ENCODE assay signal across 19 cellular contexts in the genomic region with DNA sequence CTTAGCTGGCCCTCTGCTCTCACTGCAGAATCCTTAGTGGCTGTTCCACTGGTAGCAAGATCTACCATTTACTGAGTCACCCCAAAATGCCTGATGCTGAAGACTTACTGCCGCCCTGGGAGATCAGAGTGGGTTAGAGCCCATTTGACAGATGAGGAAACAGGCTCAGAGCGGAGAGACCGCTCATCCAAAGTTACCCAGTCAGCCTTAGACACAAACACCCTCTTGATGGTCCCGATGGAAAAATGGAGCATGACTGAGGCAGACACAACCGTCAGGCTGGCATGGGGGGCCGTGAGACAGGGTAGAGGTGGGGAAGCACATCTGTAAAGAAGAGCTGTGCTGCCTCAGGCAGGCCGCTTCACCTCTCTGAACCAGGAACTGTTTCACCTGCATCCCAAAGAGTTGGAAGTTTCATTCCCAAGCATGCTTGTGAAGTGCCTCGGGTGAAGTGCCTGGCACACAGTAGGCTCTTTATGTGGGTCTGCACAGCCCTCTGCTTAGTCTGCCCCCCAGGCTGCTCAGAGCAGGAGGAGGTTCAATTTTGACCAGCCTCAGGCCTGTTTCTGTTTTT. TPM values are rescaled to one million over a fixed set of nuclear protein-coding genes. Genes with fewer than 3 reads are reported as not detected.
A peak's percentile ranks its signal among the peaks of the same experiment; 100 is the strongest.
DNase-seq lines count a peak whose midpoint lies in the region; ATAC-seq and TF ChIP-seq lines count a peak whose summit lies in the region.
"Had no signal": no experiment of that assay in that cellular context is flagged by ENCODE, and none has a peak within 500 bp of the region (broad histone marks: within the 10 kb centered on the region; RNA-seq: fewer than 3 reads in every experiment).

No MANE protein-coding gene starts in this region.

- H3K4me1 Mint-ChIP-seq in Calu3 (ENCODE audit: low read depth, unreplicated experiment): peaks cover 63% of the 10 kb centered on the region
- peaks cover 22% of the 10 kb centered on the region for H3K4me1 Mint-ChIP-seq in activated T-helper 17 cell treated with anti-CD3 and anti-CD28 coated beads, Interleukin-2, amount 50 U/mL, for 72 hours
- H3K4me1 Mint-ChIP-seq in CD4-positive, alpha-beta memory T cell: peaks cover 1 to 25% (median 7%) of the 10 kb centered on the region in 4 donors
- H3K4me1 Mint-ChIP-seq: CD4-positive, CD25-positive, alpha-beta regulatory T cell had no signal

- peak overlapping the region; percentile 58 for H3K27ac Mint-ChIP-seq in Calu3 (ENCODE audit: unreplicated experiment)
- peak overlapping the region; percentile 54 for H3K27ac Mint-ChIP-seq in activated T-helper 17 cell treated with anti-CD3 and anti-CD28 coated beads, Interleukin-2, amount 50 U/mL, for 72 hours
- no peak overlapping the region for H3K27ac Mint-ChIP-seq in CD4-positive, alpha-beta memory T cell
- H3K27ac Mint-ChIP-seq: activated naive CD8-positive, alpha-beta T cell; CD4-positive, CD25-positive, alpha-beta regulatory T cell had no signal

- peaks cover 7% of the 10 kb centered on the region for H3K36me3 Mint-ChIP-seq in Calu3 (ENCODE audit: insufficient read depth, unreplicated experiment)
- peaks cover 15% of the 10 kb centered on the region for H3K36me3 Mint-ChIP-seq in activated T-helper 17 cell treated with anti-CD3 and anti-CD28 coated beads, Interleukin-2, amount 50 U/mL, for 72 hours (ENCODE audit: low read depth)
- no peaks in the 10 kb centered on the region for H3K36me3 Mint-ChIP-seq in CD4-positive, alpha-beta memory T cell
- H3K36me3 Mint-ChIP-seq: activated naive CD8-positive, alpha-beta T cell; CD4-positive, CD25-positive, alpha-beta regulatory T cell had no signal

- TF ChIP-seq POLR2A in spleen (IDR thresholded peaks at IDR 0.05): no peak

- no TSS peak for BruUV-seq in Calu3 (replicated peaks; lab: Mats Ljungman, UMichigan)

- no peaks in the 10 kb centered on the region for H3K27me3 ChIP-seq in kidney epithelial cell (ENCODE audit: control insufficient read depth, insufficient read depth, low read length)
- peaks cover 0 to 7% (median 0%) of the 10 kb centered on the region in 7 donors for H3K27me3 ChIP-seq in spleen (replicated peaks in 1 of 7)
- H3K27me3 ChIP-seq in CD4-positive, alpha-beta memory T cell (ENCODE audit: insufficient read depth, low read length): no peaks in the 10 kb centered on the region
- H3K27me3 ChIP-seq: suprapubic skin had no signal

- 84 to 92% (median 86%) methylated on average over 7 to 8 of the region's 8 CpGs for WGBS in spleen, 5 donors

- intact Hi-C loops in Calu3 (cut with micrococcal nuclease; ENCODE audit: unreplicated experiment): no loop called here
- intact Hi-C loops in spleen (cut with DNase I; ENCODE audit: low total_unique reads): no loop called here
- intact Hi-C loops in CD4-positive, alpha-beta memory T cell (cut with micrococcal nuclease): no loop called here

- H3K36me3 ChIP-seq in kidney epithelial cell (ENCODE audit: control insufficient read depth, insufficient read depth, low read length) (no peaks in the 10 kb centered on the region), spleen (peaks cover 0 to 10% (median 0%) of the 10 kb centered on the region in 6 donors)
- H3K36me3 ChIP-seq in CD4-positive, alpha-beta memory T cell (ENCODE audit: insufficient read depth, low read length): no peaks in the 10 kb centered on the region
- H3K36me3 ChIP-seq: suprapubic skin had no signal

- DNase-seq in Calu3: no peak
- peak; percentile 71 for DNase-seq in kidney epithelial cell (ENCODE audit: low read depth)
- no peak for DNase-seq in spleen
- no peak for DNase-seq in RPMI8226
- no peak for DNase-seq in CD4-positive, alpha-beta memory T cell
- DNase-seq: CD4-positive, CD25-positive, alpha-beta regulatory T cell; DMS79 treated with DMSO at 0.1 percent for 48 hours; HCEC 1CT; NCI-H1417; retina had no signal

- H3K4me3 ChIP-seq in kidney epithelial cell (ENCODE audit: low read depth, low read length): no peak overlapping the region
- peak overlapping the region in 5 of 8 donors; percentile 17 to 65 (median 40) for H3K4me3 ChIP-seq in spleen
- no peak overlapping the region for H3K4me3 ChIP-seq in CD4-positive, alpha-beta memory T cell (ENCODE audit: low read length in 2 of 2)
- H3K4me3 ChIP-seq: suprapubic skin had no signal

- H3K27ac ChIP-seq in spleen: peak overlapping the region in 7 of 8 donors; percentile 58 to 97 (median 86)
- no peak overlapping the region for H3K27ac ChIP-seq in CD4-positive, alpha-beta memory T cell (ENCODE audit: low read depth, low read length)
- H3K27ac ChIP-seq: suprapubic skin had no signal

- no peaks in the 10 kb centered on the region for H3K27me3 Mint-ChIP-seq in Calu3 (ENCODE audit: unreplicated experiment)
- H3K27me3 Mint-ChIP-seq in activated T-helper 17 cell treated with anti-CD3 and anti-CD28 coated beads, Interleukin-2, amount 50 U/mL, for 72 hours: no peaks in the 10 kb centered on the region
- peaks cover 0 to 1% of the 10 kb centered on the region in 2 donors for H3K27me3 Mint-ChIP-seq in CD4-positive, alpha-beta memory T cell
- H3K27me3 Mint-ChIP-seq: activated naive CD8-positive, alpha-beta T cell had no signal

- H3K4me1 ChIP-seq in spleen: peaks cover 0 to 89% (median 23%) of the 10 kb centered on the region in 6 donors
- peaks cover 16% of the 10 kb centered on the region for H3K4me1 ChIP-seq in CD4-positive, alpha-beta memory T cell (ENCODE audit: insufficient read depth, low read length)

- POLR2A ChIA-PET in CD4-positive, alpha-beta memory T cell (lab: Charles Lee; ENCODE audit: partially characterized antibody): no interaction called here

- no peaks in the 10 kb centered on the region for H3K9me3 Mint-ChIP-seq in Calu3 (ENCODE audit: low read depth, unreplicated experiment)
- no peaks in the 10 kb centered on the region for H3K9me3 Mint-ChIP-seq in activated T-helper 17 cell treated with anti-CD3 and anti-CD28 coated beads, Interleukin-2, amount 50 U/mL, for 72 hours
- peaks cover 0 to 2% (median 0%) of the 10 kb centered on the region in 8 donors for H3K9me3 Mint-ChIP-seq in CD4-positive, alpha-beta memory T cell
- H3K9me3 Mint-ChIP-seq: CD4-positive, CD25-positive, alpha-beta regulatory T cell had no signal

- no peak for TF ChIP-seq CTCF in Calu3 (IDR thresholded peaks at IDR 0.05; ENCODE audit: unreplicated experiment)
- TF ChIP-seq CTCF in kidney epithelial cell (IDR thresholded peaks at IDR 0.05; ENCODE audit: insufficient read depth, low read length, poor library complexity, severe bottlenecking): no peak
- no peak for TF ChIP-seq CTCF in spleen (IDR thresholded peaks at IDR 0.05 in 8 of 11, conservative IDR thresholded peaks at IDR 0.05 in 3 of 11)

- no peak for ATAC-seq in activated T-helper 17 cell treated with anti-CD3 and anti-CD28 coated beads, Interleukin-2, amount 50 U/mL, for 72 hours (replicated peaks)
- ATAC-seq in HG03135 (IDR thresholded peaks at IDR 0.05; ENCODE audit: unreplicated experiment) (no peak), HG03460 (IDR thresholded peaks at IDR 0.05; ENCODE audit: unreplicated experiment) (no peak)

- no peaks in the 10 kb centered on the region for H3K9me3 ChIP-seq in spleen
- no peaks in the 10 kb centered on the region for H3K9me3 ChIP-seq in CD4-positive, alpha-beta memory T cell (ENCODE audit: control insufficient read depth in 1 of 2, low read length in 2 of 2)
- H3K9me3 ChIP-seq: suprapubic skin had no signal

- CTCF ChIA-PET in Calu3 (lab: Charles Lee): interaction anchor here (0.6 to 1.1 kb wide), 5 partner anchors 24 to 368 kb away, joined by 3 read pairs; no protein-coding TSS in a partner anchor
- CTCF ChIA-PET in CD4-positive, alpha-beta memory T cell (lab: Charles Lee; ENCODE audit: partially characterized antibody): no interaction called here

- H3K4me3 Mint-ChIP-seq in Calu3 (ENCODE audit: low read depth, unreplicated experiment): peak overlapping the region; percentile 64
- H3K4me3 Mint-ChIP-seq in activated T-helper 17 cell treated with anti-CD3 and anti-CD28 coated beads, Interleukin-2, amount 50 U/mL, for 72 hours: peak overlapping the region; percentile 55
- no peak overlapping the region for H3K4me3 Mint-ChIP-seq in CD4-positive, alpha-beta memory T cell
- H3K4me3 Mint-ChIP-seq: activated naive CD8-positive, alpha-beta T cell; CD4-positive, CD25-positive, alpha-beta regulatory T cell had no signal

RNA-seq across cellular contexts. Expression of gene SERPINA1, which starts 0.6 kb away (rescaled TPM):
- total RNA-seq in Calu3 (2022) (167 and 235 TPM in 2 replicates), kidney epithelial cell (18.1 and 23.2 TPM in 2 replicates), spleen (100 to 1,000 TPM; 167 to 701 (median 241) TPM)
- total RNA-seq in activated T-helper 17 cell treated with anti-CD3 and anti-CD28 coated beads, Interleukin-2, amount 50 U/mL, for 72 hours: 100 to 1,000 TPM in 1 of 2 donors, 1 to 10 TPM in 1; 1.3 to 160 TPM
- polyA plus RNA-seq in spleen: 10 to 100 TPM; 28.4 to 60.7 (median 43.8) TPM
- under 1 TPM; 0.44 to 0.58 TPM for total RNA-seq in CD4-positive, alpha-beta memory T cell
- not detected for polyA plus RNA-seq in CD4-positive, alpha-beta memory T cell
- total RNA-seq: CD4-positive, CD25-positive, alpha-beta regulatory T cell had no signal

RNA-seq across cellular contexts. Expression of gene SERPINA2, which starts 22.5 kb away (rescaled TPM):
- total RNA-seq in Calu3 (2022) (not detected in 2 replicates), kidney epithelial cell (not detected in 2 replicates), spleen (not detected)
- total RNA-seq in activated T-helper 17 cell treated with anti-CD3 and anti-CD28 coated beads, Interleukin-2, amount 50 U/mL, for 72 hours: under 1 TPM in 1 of 2 donors, not detected in 1; 0.29 TPM
- polyA plus RNA-seq in spleen: not detected
- total RNA-seq in CD4-positive, alpha-beta memory T cell: not detected
- not detected for polyA plus RNA-seq in CD4-positive, alpha-beta memory T cell
- total RNA-seq: CD4-positive, CD25-positive, alpha-beta regulatory T cell; chondrocyte; left lobe of liver; mucosa of gallbladder; suprapubic skin had no signal
- polyA plus RNA-seq: AG04450; CD4-positive, CD25-positive, alpha-beta regulatory T cell had no signal

Comparison
In these comparisons a context has a peak if more than half of its experiments do, and no peak if none do; other contexts are left out.
1. H3K27ac Mint-ChIP-seq: peak in Calu3 (single experiment) and activated T-helper 17 cell treated with anti-CD3 and anti-CD28 coated beads, Interleukin-2, amount 50 U/mL, for 72 hours (single experiment); none in CD4-positive, alpha-beta memory T cell (0 of 7).
2. H3K4me3 Mint-ChIP-seq: peak in Calu3 (single experiment) and activated T-helper 17 cell treated with anti-CD3 and anti-CD28 coated beads, Interleukin-2, amount 50 U/mL, for 72 hours (single experiment); none in CD4-positive, alpha-beta memory T cell (0 of 8).
3. H3K4me3 ChIP-seq: peak in spleen (5 of 8); none in kidney epithelial cell (single experiment) and CD4-positive, alpha-beta memory T cell (0 of 2).